Comparison of ENCODE assay signal across 7 cellular contexts in genomic region chr19:4052993-4053422, GRCh38. TPM values are rescaled to one million over a fixed set of nuclear protein-coding genes. Genes with fewer than 3 reads are reported as not detected.
A peak's percentile ranks its signal among the peaks of the same experiment; 100 is the strongest.
DNase-seq lines count a peak whose midpoint lies in the region; ATAC-seq and TF ChIP-seq lines count a peak whose summit lies in the region.

No MANE protein-coding gene starts in this region.

- no peak overlapping the region for H2BK15ac ChIP-seq in IMR-90 (ENCODE audit: low read depth, low read length)

- TF ChIP-seq POLR2A in IMR-90 (IDR thresholded peaks at IDR 0.05; ENCODE audit: low read depth, low read length), result no peak
- peak in 1 of 2 donors; percentile 39 for TF ChIP-seq POLR2A in adrenal gland (IDR thresholded peaks at IDR 0.05)

- H3K36me3 ChIP-seq in IMR-90 (ENCODE audit: control insufficient read depth, insufficient read depth, low read length) (peaks cover 54% of the 10 kb centered on the region), adrenal gland (replicated peaks in 1 of 2) (peaks cover 0 to 41% of the 10 kb centered on the region in 2 donors), liver (ENCODE audit: control insufficient read depth in 4 of 4, insufficient read depth in 3 of 4, low read depth in 1 of 4, low read length in 3 of 4) (peaks cover 4 to 21% (median 16%) of the 10 kb centered on the region in 4 donors)

- H3K14ac ChIP-seq in IMR-90 (replicated peaks; ENCODE audit: low read depth, low read length), result no peak overlapping the region

- peaks cover 96% of the 10 kb centered on the region for H4K20me1 ChIP-seq in IMR-90 (ENCODE audit: insufficient read depth, low read length)

- no peak overlapping the region for H3K4me2 ChIP-seq in IMR-90 (ENCODE audit: low read depth, low read length)

- no peak overlapping the region for H2BK120ac ChIP-seq in IMR-90 (ENCODE audit: low read depth, low read length)

- H3K4me3 ChIP-seq in IMR-90 (ENCODE audit: insufficient read depth, low read depth, low read length) (no peak overlapping the region), adrenal gland (no peak overlapping the region), liver (ENCODE audit: low read depth in 1 of 3, low read length in 3 of 3) (peak overlapping the region in 2 of 3 donors; percentile 14 to 37)

- no peak overlapping the region for H3K56ac ChIP-seq in IMR-90 (ENCODE audit: extremely low read depth, insufficient read depth, low read length)

- no peak overlapping the region; the same call in 1 of the 2 replicates for H2AK5ac ChIP-seq in IMR-90 (ENCODE audit: low read depth, low read length)

- no peak overlapping the region for H3K18ac ChIP-seq in IMR-90 (ENCODE audit: low read depth, low read length)

- H4K8ac ChIP-seq in IMR-90 (ENCODE audit: low read depth in 2 of 2, low read length in 2 of 2), result no peak overlapping the region

- H4K91ac ChIP-seq in IMR-90 (ENCODE audit: insufficient read depth, low read depth, low read length), result no peak overlapping the region

- H3K9me3 Mint-ChIP-seq in T-helper 2 cell treated with Interferon-gamma antibody and Interleukin-4, amounts not matched to agents 5 μg/mL and 100 μg/mL, for 36 hours, result no peaks in the 10 kb centered on the region

- H3K4me1 ChIP-seq in IMR-90 (ENCODE audit: control insufficient read depth, insufficient read depth, low read length) (peaks cover 22% of the 10 kb centered on the region), adrenal gland (replicated peaks in 1 of 2) (peaks cover 31 to 35% of the 10 kb centered on the region in 2 donors), liver (ENCODE audit: control insufficient read depth in 4 of 4, insufficient read depth in 4 of 4, low read length in 3 of 4) (peaks cover 16 to 44% (median 28%) of the 10 kb centered on the region in 4 donors)

- no peak overlapping the region for H3K9ac ChIP-seq in IMR-90 (ENCODE audit: low read depth, low read length)
- no peak overlapping the region for H3K9ac ChIP-seq in liver (ENCODE audit: low read depth in 1 of 2, low read length in 2 of 2)

- H3K4me3 Mint-ChIP-seq in T-helper 2 cell treated with Interferon-gamma antibody and Interleukin-4, amounts not matched to agents 5 μg/mL and 100 μg/mL, for 36 hours, result no peak overlapping the region

- 57% methylated on average over 6 of the region's 13 CpGs; no CpG with 5 or more reads in 1 of the 2 experiments for WGBS in IMR-90 (ENCODE audit: extremely low coverage in 2 of 2, insufficient read length in 1 of 2), 2 experiments
- WGBS in adrenal gland, 4 donors, result 15 to 24% (median 18%) methylated on average over 4 to 13 of the region's 13 CpGs
- WGBS in liver, result 22% methylated on average over 13 of the region's 13 CpGs

- TF ChIP-seq CTCF in IMR-90 (conservative IDR thresholded peaks at IDR 0.05; ENCODE audit: low read depth, low read length) (no peak), adrenal gland (IDR thresholded peaks at IDR 0.05) (no peak), liver (IDR thresholded peaks at IDR 0.05; ENCODE audit: low read depth, low read length, missing input control) (no peak), GM13977 (IDR thresholded peaks at IDR 0.05; ENCODE audit: extremely low read depth, insufficient read depth, missing control alignments) (no peak)

- ATAC-seq in IMR-90 (ENCODE audit: low read depth), result no peak

- H3K27me3 ChIP-seq in IMR-90 (ENCODE audit: control insufficient read depth, insufficient read depth, low read length), result no peaks in the 10 kb centered on the region
- no peaks in the 10 kb centered on the region for H3K27me3 ChIP-seq in adrenal gland
- H3K27me3 ChIP-seq in liver (ENCODE audit: control insufficient read depth in 4 of 4, insufficient read depth in 4 of 4, low read length in 3 of 4), result no peaks in the 10 kb centered on the region

- no peak overlapping the region for H3K4ac ChIP-seq in IMR-90 (ENCODE audit: low read depth, low read length)

- peak overlapping the region; percentile 0 for H2BK5ac ChIP-seq in IMR-90 (ENCODE audit: low read depth, low read length, poor library complexity, severe bottlenecking)

- dilution Hi-C loops in IMR-90 (cut with HindIII; ENCODE audit: low sequenced_read_pairs, unreplicated experiment), result no loop called here

- TF ChIP-seq RAD21 in IMR-90 (IDR thresholded peaks at IDR 0.05; ENCODE audit: low read length) (no peak), liver (IDR thresholded peaks at IDR 0.05) (no peak)

- H3K9me1 ChIP-seq in IMR-90 (ENCODE audit: insufficient read depth, low read length), result peaks cover 10% of the 10 kb centered on the region

- BruUV-seq in IMR-90 (replicated peaks; lab: Mats Ljungman, UMichigan), result no TSS peak

- CTCF ChIA-PET in IMR-90 (lab: Yijun Ruan, JAX), result no interaction called here

- DNase-seq in IMR-90 (no peak), adrenal gland (peak in 2 of 7 donors; percentile 40 to 51), substantia nigra (lab: John Stamatoyannopoulos, UW) (peak in 1 of 49 donors; percentile 45), GM13977 (ENCODE audit: low spot score) (no peak)
- DNase-seq in NK-92 treated with Interleukin-12 subunit alpha and Interleukin-12 subunit beta, amount 100 ng/mL, for 24 hours (lab: John Stamatoyannopoulos, UW), result no peak
- DNase-seq in T-helper 2 cell treated with Interferon-gamma antibody and Interleukin-4, amounts not matched to agents 5 μg/mL and 100 μg/mL, for 36 hours (ENCODE audit: low spot score), result no peak

- H3K9me3 ChIP-seq in IMR-90 (ENCODE audit: control insufficient read depth, insufficient read depth, low read length) (no peaks in the 10 kb centered on the region), adrenal gland (replicated peaks in 1 of 3) (no peaks in the 10 kb centered on the region), liver (ENCODE audit: control insufficient read depth in 4 of 4, low read length in 3 of 4) (no peaks in the 10 kb centered on the region)

- no peak overlapping the region for H2AFZ ChIP-seq in IMR-90 (replicated peaks; ENCODE audit: low read length, poor library complexity)

- in situ Hi-C loops in IMR-90 (cut with MboI; ENCODE audit: low sequenced_read_pairs), result no loop called here
- in situ Hi-C loops in GM13977 (cut with MboI; ENCODE audit: low pct_unique_long_range_greater_than_20kb, low sequenced_read_pairs, unreplicated experiment), result no loop called here

- peaks cover 43% of the 10 kb centered on the region for H3K36me3 Mint-ChIP-seq in T-helper 2 cell treated with Interferon-gamma antibody and Interleukin-4, amounts not matched to agents 5 μg/mL and 100 μg/mL, for 36 hours (ENCODE audit: low read depth)

- POLR2A ChIA-PET in IMR-90 (lab: Charles Lee; ENCODE audit: unreplicated experiment), result no interaction called here

- H3K23ac ChIP-seq in IMR-90 (ENCODE audit: low read depth, low read length), result no peak overlapping the region

- no peak overlapping the region for H4K5ac ChIP-seq in IMR-90 (ENCODE audit: low read depth, low read length)

- H3K27ac Mint-ChIP-seq in T-helper 2 cell treated with Interferon-gamma antibody and Interleukin-4, amounts not matched to agents 5 μg/mL and 100 μg/mL, for 36 hours, result no peak overlapping the region

- intact Hi-C loops in IMR-90 (cut with micrococcal nuclease), result no loop called here
- intact Hi-C loops in adrenal gland (cut with DNase I), result loop anchor here in 1 of 2 donors (10.0 kb wide), 1 partner anchor 48 kb away; the partner anchor contains the start of gene PIAS4

- peaks cover 14% of the 10 kb centered on the region for H3K4me1 Mint-ChIP-seq in T-helper 2 cell treated with Interferon-gamma antibody and Interleukin-4, amounts not matched to agents 5 μg/mL and 100 μg/mL, for 36 hours (ENCODE audit: low read depth)

- H3K27me3 Mint-ChIP-seq in T-helper 2 cell treated with Interferon-gamma antibody and Interleukin-4, amounts not matched to agents 5 μg/mL and 100 μg/mL, for 36 hours (ENCODE audit: low read depth), result no peaks in the 10 kb centered on the region

- H3K27ac ChIP-seq in IMR-90 (ENCODE audit: insufficient read depth, low read length) (peak overlapping the region; percentile 50), adrenal gland (peak overlapping the region in 4 of 5 donors; percentile 58 to 91 (median 82)), liver (ENCODE audit: low read depth in 1 of 2, low read length in 2 of 2) (peak overlapping the region; percentile 80 to 87), substantia nigra (ENCODE audit: low read depth, low read length, poor library complexity, severe bottlenecking) (peak overlapping the region; percentile 87)

- H2AK9ac ChIP-seq in IMR-90 (replicated peaks; ENCODE audit: low read depth, low read length, poor library complexity), result no peak overlapping the region

- no peak overlapping the region for H2BK20ac ChIP-seq in IMR-90 (ENCODE audit: low read depth, low read length)

- peaks cover 10 to 66% of the 10 kb centered on the region in 2 experiments for H3K79me1 ChIP-seq in IMR-90 (ENCODE audit: low read depth in 1 of 2, low read length in 2 of 2)

TF ChIP-seq in liver, 16 proteins besides CTCF, POLR2A, EP300 and RAD21 (continues in another document):
- TF ChIP-seq EGR1 (IDR thresholded peaks at IDR 0.05; ENCODE audit: low read depth in 2 of 2), result peak in 1 of 2 donors; percentile 0
- TF ChIP-seq FOXA2 (IDR thresholded peaks at IDR 0.05), result no peak

RNA-seq across cellular contexts. Expression of gene ZBTB7A, which starts 13.7 kb away (rescaled TPM):
- total RNA-seq in IMR-90 (2012; rRNA removed), result 3.2 and 4.2 TPM in 2 replicates
- 10.3 and 14.7 TPM in 2 replicates for polyA plus RNA-seq in IMR-90 (2012; rRNA removed)
- 6.9 and 17.2 TPM in 2 replicates for polyA plus RNA-seq in IMR-90 (2012; cell fraction: cytosol; rRNA removed)
- polyA plus RNA-seq in IMR-90 (2012; cell fraction: nucleus; rRNA removed; ENCODE audit: low replicate concordance), result 22.8 and 55.1 TPM in 2 replicates
- total RNA-seq in adrenal gland, result 10 to 100 TPM; 34.3 to 77.2 (median 57.6) TPM
- polyA plus RNA-seq in adrenal gland, result 10 to 100 TPM in 2 of 3 donors, 1 to 10 TPM in 1; 7.1 to 22.5 (median 10.6) TPM
- total RNA-seq in liver, result 10 to 100 TPM; 23.6 to 28.9 TPM
- polyA plus RNA-seq in liver, result 10 to 100 TPM in 1 of 2 donors, 1 to 10 TPM in 1; 2.9 to 11.7 TPM

RNA-seq across cellular contexts. Expression of gene PIAS4, which starts 45.5 kb away (rescaled TPM):
- total RNA-seq in IMR-90 (2012; rRNA removed) (10.8 and 13.6 TPM in 2 replicates), adrenal gland (10 to 100 TPM; 16.6 to 40.7 (median 28.6) TPM), liver (10 to 100 TPM; 10.8 to 14.1 TPM)
- polyA plus RNA-seq in IMR-90 (2012; rRNA removed) (12.1 and 16.6 TPM in 2 replicates), adrenal gland (10 to 100 TPM; 13.7 to 22.3 (median 21.2) TPM), liver (10 to 100 TPM in 1 of 2 donors, 1 to 10 TPM in 1; 5.6 to 10.4 TPM)
- polyA plus RNA-seq in IMR-90 (2012; cell fraction: cytosol; rRNA removed), result 11.9 and 21.3 TPM in 2 replicates
- polyA plus RNA-seq in IMR-90 (2012; cell fraction: nucleus; rRNA removed; ENCODE audit: low replicate concordance), result 12.0 and 20.3 TPM in 2 replicates

Comparison
In these comparisons a context has a peak if more than half of its experiments do, and no peak if none do; other contexts are left out.
1. H3K4me3 ChIP-seq: peak in liver (2 of 3); none in IMR-90 (single experiment) and adrenal gland (0 of 4).
2. Peak in every context shown above with its lines, with median percentiles within 50 percentile points of each other: H3K27ac ChIP-seq.